Comparison of ENCODE assay signal across 13 cellular contexts in genomic region chr2:217707116-217707742, GRCh38.
DNase-seq lines count a peak whose midpoint lies in the region; ATAC-seq and TF ChIP-seq lines count a peak whose summit lies in the region.
"Had no signal": no experiment of that assay in that cellular context is flagged by ENCODE, and none has a peak within 500 bp of the region (broad histone marks: within the 10 kb centered on the region; RNA-seq: fewer than 3 reads in every experiment).

No MANE protein-coding gene starts in this region.

- H4K20me1 ChIP-seq in mammary epithelial cell (ENCODE audit: insufficient read depth, low read length), result no peaks in the 10 kb centered on the region

- no peak overlapping the region for H3K9ac ChIP-seq in mammary epithelial cell (ENCODE audit: insufficient read depth, low read length)

- H3K4me1 ChIP-seq in mammary epithelial cell (ENCODE audit: insufficient read depth, low read length), result peaks cover 19% of the 10 kb centered on the region

- H3K4me1 Mint-ChIP-seq in activated CD8-positive, alpha-beta T cell treated with anti-CD3 and anti-CD28 coated beads, Interleukin-2, amount 10 ng/mL, durations not matched to agents 7 days and 5 days (ENCODE audit: low read depth), result no peaks in the 10 kb centered on the region
- H3K4me1 Mint-ChIP-seq: activated naive CD4-positive, alpha-beta T cell treated with anti-CD3 and anti-CD28 coated beads, Interleukin-2, amount 50 U/mL, for 24 hours had no signal

- in situ Hi-C loops in mammary epithelial cell (cut with MboI; ENCODE audit: low sequenced_read_pairs in 2 of 2), result loop anchor here (25.0 kb wide), 4 partner anchors 370 to 1195 kb away; partner anchors contain the start of gene IGFBP5 (in 2 of the 2)

- ATAC-seq in activated CD8-positive, alpha-beta T cell treated with anti-CD3 and anti-CD28 coated beads, Interleukin-2, amount 10 ng/mL, durations not matched to agents 7 days and 5 days, result no peak
- ATAC-seq in GM21423 (IDR thresholded peaks at IDR 0.05; ENCODE audit: unreplicated experiment) (no peak), GM19351 (IDR thresholded peaks at IDR 0.05; ENCODE audit: unreplicated experiment) (no peak)
- ATAC-seq: activated CD8-positive, alpha-beta T cell treated with anti-CD3 and anti-CD28 coated beads for 36 hours had no signal

- H3K27me3 Mint-ChIP-seq in activated CD8-positive, alpha-beta T cell treated with anti-CD3 and anti-CD28 coated beads, Interleukin-2, amount 10 ng/mL, durations not matched to agents 7 days and 5 days (ENCODE audit: low read depth), result peaks cover 3% of the 10 kb centered on the region
- H3K27me3 Mint-ChIP-seq: activated naive CD4-positive, alpha-beta T cell treated with anti-CD3 and anti-CD28 coated beads, Interleukin-2, amount 50 U/mL, for 24 hours had no signal

- H3K27me3 ChIP-seq in mammary epithelial cell (ENCODE audit: insufficient read depth, low read length), result no peaks in the 10 kb centered on the region

- intact Hi-C loops in mammary epithelial cell (cut with micrococcal nuclease), result no loop called here

- peak overlapping the region; percentile 54 for H3K4me2 ChIP-seq in mammary epithelial cell (ENCODE audit: insufficient read depth, low read depth, low read length)

- dilution Hi-C loops in mammary epithelial cell (cut with HindIII; ENCODE audit: low sequenced_read_pairs), result loop anchor here (25.0 kb wide), 1 partner anchor 1020 kb away; the partner anchor contains the start of gene IGFBP5

- no peaks in the 10 kb centered on the region for H3K36me3 ChIP-seq in mammary epithelial cell (ENCODE audit: insufficient read depth, low read length)

- no peaks in the 10 kb centered on the region for H3K36me3 Mint-ChIP-seq in activated CD8-positive, alpha-beta T cell treated with anti-CD3 and anti-CD28 coated beads, Interleukin-2, amount 10 ng/mL, durations not matched to agents 7 days and 5 days (ENCODE audit: low read depth)
- H3K36me3 Mint-ChIP-seq: activated naive CD4-positive, alpha-beta T cell treated with anti-CD3 and anti-CD28 coated beads, Interleukin-2, amount 50 U/mL, for 24 hours had no signal

- H3K9me3 ChIP-seq in mammary epithelial cell (replicated peaks; ENCODE audit: insufficient read depth, low read length), result no peaks in the 10 kb centered on the region

- 0% methylated on average over 2 of the region's 4 CpGs for WGBS in mammary epithelial cell (ENCODE audit: low coverage, missing lambda C conversion rate)

- no peak overlapping the region for H3K27ac Mint-ChIP-seq in activated CD8-positive, alpha-beta T cell treated with anti-CD3 and anti-CD28 coated beads, Interleukin-2, amount 10 ng/mL, durations not matched to agents 7 days and 5 days
- H3K27ac Mint-ChIP-seq: activated CD8-positive, alpha-beta T cell treated with anti-CD3 and anti-CD28 coated beads for 36 hours; activated naive CD4-positive, alpha-beta T cell treated with anti-CD3 and anti-CD28 coated beads, Interleukin-2, amount 50 U/mL, for 24 hours had no signal

- CTCF ChIA-PET in mammary epithelial cell (lab: Charles Lee; ENCODE audit: low non-redundant PET), result interaction anchor here (0.6 kb wide), 1 partner anchor 373 kb away, joined by 3 read pairs; no protein-coding TSS in a partner anchor
- CTCF ChIA-PET in activated CD8-positive, alpha-beta T cell treated with anti-CD3 and anti-CD28 coated beads, Interleukin-2, amount 10 ng/mL, durations not matched to agents 7 days and 5 days (lab: Charles Lee), result no interaction called here

- no peak overlapping the region for H3K4me3 ChIP-seq in mammary epithelial cell (replicated peaks in 1 of 3; ENCODE audit: insufficient read depth in 1 of 3, low read depth in 2 of 3, low read length in 3 of 3)

- peak overlapping the region; percentile 50 for H2AFZ ChIP-seq in mammary epithelial cell (ENCODE audit: low read depth, low read length)

- DNase-seq in HT-29 (ENCODE audit: low spot score) (peak; percentile 12), mammary epithelial cell (peak; percentile 92), iris pigment epithelial cell (ENCODE audit: low read depth) (peak; percentile 58), stromal cell of bone marrow (ENCODE audit: low read depth) (peak; percentile 60), NCI-H1105 treated with DMSO at 0.1 percent for 48 hours (lab: John Stamatoyannopoulos, UW) (no peak)
- no peak for DNase-seq in activated CD8-positive, alpha-beta T cell treated with anti-CD3 and anti-CD28 coated beads, Interleukin-2, amount 10 ng/mL, durations not matched to agents 7 days and 5 days
- DNase-seq: activated CD8-positive, alpha-beta T cell treated with anti-CD3 and anti-CD28 coated beads for 36 hours; Karpas-422; NCI-H2227 treated with DMSO at 0.1 percent for 48 hours; retina had no signal

- POLR2A ChIA-PET in activated CD8-positive, alpha-beta T cell treated with anti-CD3 and anti-CD28 coated beads, Interleukin-2, amount 10 ng/mL, durations not matched to agents 7 days and 5 days (lab: Charles Lee), result interaction anchor here (1.0 kb wide), 1 partner anchor 47 kb away, joined by 3 read pairs; no protein-coding TSS in a partner anchor

- no peaks in the 10 kb centered on the region for H3K9me3 Mint-ChIP-seq in activated CD8-positive, alpha-beta T cell treated with anti-CD3 and anti-CD28 coated beads, Interleukin-2, amount 10 ng/mL, durations not matched to agents 7 days and 5 days (ENCODE audit: insufficient read depth)
- H3K9me3 Mint-ChIP-seq: activated CD8-positive, alpha-beta T cell treated with anti-CD3 and anti-CD28 coated beads for 36 hours; activated naive CD4-positive, alpha-beta T cell treated with anti-CD3 and anti-CD28 coated beads, Interleukin-2, amount 50 U/mL, for 24 hours had no signal

- BruUV-seq in mammary epithelial cell (replicated peaks; lab: Mats Ljungman, UMichigan), result no TSS peak

- H3K79me2 ChIP-seq in mammary epithelial cell (ENCODE audit: insufficient read depth, low read length), result no peaks in the 10 kb centered on the region

- H3K27ac ChIP-seq in mammary epithelial cell (ENCODE audit: insufficient read depth, low read depth, low read length), result peak overlapping the region; percentile 0

- no peak for TF ChIP-seq CTCF in mammary epithelial cell (conservative IDR thresholded peaks at IDR 0.05 in 1 of 2, IDR thresholded peaks at IDR 0.05 in 1 of 2; ENCODE audit: extremely low read depth in 1 of 2, insufficient read depth in 1 of 2, low read depth in 1 of 2, low read length in 2 of 2)

- H3K4me3 Mint-ChIP-seq in activated CD8-positive, alpha-beta T cell treated with anti-CD3 and anti-CD28 coated beads, Interleukin-2, amount 10 ng/mL, durations not matched to agents 7 days and 5 days, result no peak overlapping the region
- H3K4me3 Mint-ChIP-seq: activated CD8-positive, alpha-beta T cell treated with anti-CD3 and anti-CD28 coated beads for 36 hours; activated naive CD4-positive, alpha-beta T cell treated with anti-CD3 and anti-CD28 coated beads, Interleukin-2, amount 50 U/mL, for 24 hours had no signal

Comparison
In these comparisons a context has a peak if more than half of its experiments do, and no peak if none do; other contexts are left out.
1. DNase-seq: peak in HT-29 (single experiment), mammary epithelial cell (single experiment), iris pigment epithelial cell (single experiment) and stromal cell of bone marrow (single experiment); none in activated CD8-positive, alpha-beta T cell treated with anti-CD3 and anti-CD28 coated beads, Interleukin-2, amount 10 ng/mL, durations not matched to agents 7 days and 5 days (single experiment) and NCI-H1105 treated with DMSO at 0.1 percent for 48 hours (single experiment).